In genomic region chr7:44884553-44885393, GRCh38 we compare ENCODE assay signal across 8 cellular contexts. TPM values are rescaled to one million over a fixed set of nuclear protein-coding genes. Genes with fewer than 3 reads are reported as not detected.
DNase-seq lines count a peak whose midpoint lies in the region; ATAC-seq and TF ChIP-seq lines count a peak whose summit lies in the region.

No MANE protein-coding gene starts in this region.

- no CpG with 5 or more reads among the region's 112 CpGs for WGBS in iPS DF 6.9 (ENCODE audit: insufficient coverage, insufficient read length)

- no peaks in the 10 kb centered on the region for H3K36me3 ChIP-seq in CD4-positive, CD25-positive, alpha-beta regulatory T cell (ENCODE audit: control insufficient read depth, insufficient read depth, low read length)
- H3K36me3 ChIP-seq in iPS DF 6.9 (ENCODE audit: control insufficient read depth, insufficient read depth, low read length) = no peaks in the 10 kb centered on the region

- peak overlapping the region; percentile 89 to 96 (median 94) for H3K4me3 Mint-ChIP-seq in CD4-positive, CD25-positive, alpha-beta regulatory T cell
- peak overlapping the region; percentile 71 to 96 (median 82) for H3K4me3 Mint-ChIP-seq in T-cell

- peak; percentile 36 to 64 (median 51) for DNase-seq in CD4-positive, CD25-positive, alpha-beta regulatory T cell
- DNase-seq in T-cell (peak; percentile 11 to 70 (median 47)), astrocyte of the cerebellum (ENCODE audit: low read depth) (no peak), iPS DF 6.9 (ENCODE audit: low read depth, low spot score) (no peak), skeletal muscle cell (ENCODE audit: low read depth) (peak; percentile 48), NCI-H524 treated with DMSO at 0.1 percent for 48 hours (lab: John Stamatoyannopoulos, UW) (no peak)

- H3K36me3 Mint-ChIP-seq in CD4-positive, CD25-positive, alpha-beta regulatory T cell = peaks cover 5% of the 10 kb centered on the region
- H3K36me3 Mint-ChIP-seq in T-cell = peaks cover 18% of the 10 kb centered on the region

- H3K9me3 ChIP-seq in CD4-positive, CD25-positive, alpha-beta regulatory T cell (ENCODE audit: control insufficient read depth in 2 of 2, low read length in 2 of 2) = peaks cover 3 to 4% of the 10 kb centered on the region in 2 experiments
- no peaks in the 10 kb centered on the region for H3K9me3 ChIP-seq in iPS DF 6.9 (ENCODE audit: control insufficient read depth, insufficient read depth, low read length)

- H3K4me1 ChIP-seq in CD4-positive, CD25-positive, alpha-beta regulatory T cell (ENCODE audit: control insufficient read depth, insufficient read depth, low read length, poor library complexity, severe bottlenecking) = peaks cover 59% of the 10 kb centered on the region
- no peaks in the 10 kb centered on the region for H3K4me1 ChIP-seq in iPS DF 6.9 (ENCODE audit: control insufficient read depth, insufficient read depth, low read length)

- ATAC-seq in CD4-positive, CD25-positive, alpha-beta regulatory T cell (ENCODE audit: low read depth in 2 of 2) = peak; percentile 6 to 10
- ATAC-seq in GM19395 (IDR thresholded peaks at IDR 0.05; ENCODE audit: unreplicated experiment) (peak; percentile 24), HG03521 (IDR thresholded peaks at IDR 0.05; ENCODE audit: unreplicated experiment) (peak; percentile 27), T-cell (replicated peaks in 1 of 4) (peak; percentile 18 to 36 (median 30))

- peak overlapping the region; percentile 76 for H3K4me3 ChIP-seq in CD4-positive, CD25-positive, alpha-beta regulatory T cell (ENCODE audit: low read depth, low read length)
- H3K4me3 ChIP-seq in astrocyte of the cerebellum (ENCODE audit: low read depth, low read length) (peak overlapping the region; percentile 60), iPS DF 6.9 (ENCODE audit: low read length) (peak overlapping the region; percentile 63), skeletal muscle cell (ENCODE audit: low read depth, low read length) (peak overlapping the region; percentile 74)

- POLR2A ChIA-PET in T-cell (lab: Charles Lee) = interaction anchor here (0.6 to 2.0 kb wide), 10 partner anchors 8 to 290 kb away, joined by 3 to 15 read pairs (median 3); partner anchors contain the start of genes H2AZ2 (in 1 of the 2) and OGDH (in 1 of the 2)

- H3K27ac ChIP-seq in CD4-positive, CD25-positive, alpha-beta regulatory T cell (ENCODE audit: insufficient read depth, low read length, poor library complexity, severe bottlenecking) = peak overlapping the region; percentile 92
- no peak overlapping the region for H3K27ac ChIP-seq in iPS DF 6.9 (ENCODE audit: low read length)

- no peak for TF ChIP-seq CTCF in astrocyte of the cerebellum (IDR thresholded peaks at IDR 0.05; ENCODE audit: low read depth, low read length, missing control alignments)

- peaks cover 5% of the 10 kb centered on the region for H3K27me3 Mint-ChIP-seq in CD4-positive, CD25-positive, alpha-beta regulatory T cell
- H3K27me3 Mint-ChIP-seq in T-cell = peaks cover 0 to 1% of the 10 kb centered on the region in 2 donors

- peak overlapping the region; percentile 32 to 100 (median 99) for H3K27ac Mint-ChIP-seq in CD4-positive, CD25-positive, alpha-beta regulatory T cell
- H3K27ac Mint-ChIP-seq in T-cell = peak overlapping the region; percentile 45 to 72

- peaks cover 0 to 11% (median 0%) of the 10 kb centered on the region in 7 donors for H3K9me3 Mint-ChIP-seq in CD4-positive, CD25-positive, alpha-beta regulatory T cell
- H3K9me3 Mint-ChIP-seq in T-cell = peaks cover 0 to 5% (median 3%) of the 10 kb centered on the region in 3 donors

- H3K27me3 ChIP-seq in CD4-positive, CD25-positive, alpha-beta regulatory T cell (ENCODE audit: control insufficient read depth, insufficient read depth, low read length) = no peaks in the 10 kb centered on the region
- H3K27me3 ChIP-seq in iPS DF 6.9 (ENCODE audit: control insufficient read depth, insufficient read depth, low read length) = no peaks in the 10 kb centered on the region

- peaks cover 10 to 56% (median 39%) of the 10 kb centered on the region in 4 donors for H3K4me1 Mint-ChIP-seq in CD4-positive, CD25-positive, alpha-beta regulatory T cell
- peaks cover 40 to 57% (median 47%) of the 10 kb centered on the region in 3 donors for H3K4me1 Mint-ChIP-seq in T-cell

- CTCF ChIA-PET in T-cell (lab: Charles Lee) = interaction anchor here (0.6 to 2.3 kb wide), 8 partner anchors 20 to 230 kb away, joined by 3 to 15 read pairs (median 3); partner anchors contain the start of gene H2AZ2 (in 1 of the 2)

- in situ Hi-C loops in astrocyte of the cerebellum (cut with HindIII; ENCODE audit: low sequenced_read_pairs) = no loop called here

RNA-seq across cellular contexts. Expression of gene PURB, which starts 0.6 kb away (rescaled TPM):
- 29.9 TPM for total RNA-seq in CD4-positive, CD25-positive, alpha-beta regulatory T cell
- polyA plus RNA-seq in CD4-positive, CD25-positive, alpha-beta regulatory T cell = 1 to 10 TPM; 1.1 to 2.5 (median 1.9) TPM
- 10 to 100 TPM; 19.5 to 29.8 (median 20.1) TPM for total RNA-seq in T-cell

RNA-seq across cellular contexts. Expression of gene H2AZ2, which starts 36.9 kb away (rescaled TPM):
- total RNA-seq in CD4-positive, CD25-positive, alpha-beta regulatory T cell = 186 TPM
- polyA plus RNA-seq in CD4-positive, CD25-positive, alpha-beta regulatory T cell = 100 to 1,000 TPM; 250 to 315 (median 275) TPM
- total RNA-seq in T-cell = 100 to 1,000 TPM; 151 to 177 (median 158) TPM

Comparison
In these comparisons a context has a peak if more than half of its experiments do, and no peak if none do; other contexts are left out.
1. DNase-seq: peak in CD4-positive, CD25-positive, alpha-beta regulatory T cell (3 of 3), T-cell (34 of 34) and skeletal muscle cell (single experiment); none in astrocyte of the cerebellum (single experiment), iPS DF 6.9 (single experiment) and NCI-H524 treated with DMSO at 0.1 percent for 48 hours (single experiment).
2. Peak in every context shown above with its lines, with median percentiles within 50 percentile points of each other: ATAC-seq and H3K4me3 ChIP-seq.